ENCODE assay signal across 21 cellular contexts in the genomic region with DNA sequence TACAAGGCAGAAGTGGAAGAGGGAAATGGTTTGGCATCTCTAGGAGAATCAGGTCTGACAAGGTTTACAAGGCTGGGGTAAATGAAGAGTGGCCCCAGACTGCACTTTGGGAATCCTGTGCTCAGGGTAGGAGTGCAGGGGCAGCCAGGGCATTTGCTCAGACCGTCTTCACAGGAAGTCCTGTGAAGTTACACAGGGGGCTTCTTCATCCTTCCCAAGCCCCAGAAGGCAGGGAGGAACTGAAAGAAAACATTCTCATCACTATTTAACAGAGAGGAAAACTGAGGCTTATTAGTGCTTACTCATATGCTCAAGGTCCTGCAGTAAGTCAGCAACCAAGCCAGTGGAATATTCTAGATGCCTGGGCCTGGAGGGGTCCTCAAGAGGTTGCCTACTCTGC.
DNase-seq lines count a peak whose midpoint lies in the region; ATAC-seq and TF ChIP-seq lines count a peak whose summit lies in the region.
"Had no signal": no experiment of that assay in that cellular context is flagged by ENCODE, and none has a peak within 500 bp of the region (broad histone marks: within the 10 kb centered on the region; RNA-seq: fewer than 3 reads in every experiment).

No MANE protein-coding gene starts in this region.

- POLR2A ChIA-PET in activated CD4-positive, alpha-beta T cell treated with anti-CD3 and anti-CD28 coated beads for 36 hours (lab: Charles Lee), result no interaction called here

- 92% methylated on average over 1 of the region's 1 CpG for WGBS in esophagus muscularis mucosa

- ATAC-seq in activated CD8-positive, alpha-beta memory T cell treated with anti-CD3 and anti-CD28 coated beads, Interleukin-2, amount 10 ng/mL, durations not matched to agents 7 days and 5 days, result no peak
- ATAC-seq in activated CD4-positive, alpha-beta T cell treated with anti-CD3 and anti-CD28 coated beads for 36 hours, result no peak
- ATAC-seq: GM23338 had no signal

- H3K4me2 ChIP-seq in KMS-11, result peak overlapping the region; percentile 80
- H3K4me2 ChIP-seq: GM23338 had no signal

- H3K9me3 ChIP-seq in esophagus muscularis mucosa, result no peaks in the 10 kb centered on the region
- H3K9me3 ChIP-seq: BE2C; BLaER1 treated with 17β-estradiol and CSF1 and Interleukin-3, amounts not matched to agents 10 nM and 100 nM had no signal

- H3K4me1 ChIP-seq in KMS-11 (ENCODE audit: low read depth, poor library complexity, severe bottlenecking) (peaks cover 45% of the 10 kb centered on the region), esophagus muscularis mucosa (peaks cover 0 to 5% (median 0%) of the 10 kb centered on the region in 4 donors)

- TF ChIP-seq CTCF in KMS-11 (conservative IDR thresholded peaks at IDR 0.05; ENCODE audit: low read depth, low read length), result no peak
- TF ChIP-seq CTCF in esophagus muscularis mucosa (IDR thresholded peaks at IDR 0.05), result no peak

- H3K9me3 Mint-ChIP-seq in activated CD8-positive, alpha-beta memory T cell treated with anti-CD3 and anti-CD28 coated beads, Interleukin-2, amount 10 ng/mL, durations not matched to agents 7 days and 5 days (ENCODE audit: low read depth), result no peaks in the 10 kb centered on the region
- no peaks in the 10 kb centered on the region for H3K9me3 Mint-ChIP-seq in activated CD4-positive, alpha-beta T cell treated with anti-CD3 and anti-CD28 coated beads for 36 hours (ENCODE audit: low read depth)
- H3K9me3 Mint-ChIP-seq: CD14-positive monocyte, GM23338 had no signal

- no peak overlapping the region for H3K4me3 Mint-ChIP-seq in activated CD8-positive, alpha-beta memory T cell treated with anti-CD3 and anti-CD28 coated beads, Interleukin-2, amount 10 ng/mL, durations not matched to agents 7 days and 5 days
- H3K4me3 Mint-ChIP-seq in activated CD4-positive, alpha-beta T cell treated with anti-CD3 and anti-CD28 coated beads for 36 hours, result no peak overlapping the region
- H3K4me3 Mint-ChIP-seq: CD14-positive monocyte; CD4-positive, alpha-beta memory T cell; GM23338 had no signal

- CTCF ChIA-PET in activated CD8-positive, alpha-beta memory T cell treated with anti-CD3 and anti-CD28 coated beads, Interleukin-2, amount 10 ng/mL, durations not matched to agents 7 days and 5 days (lab: Charles Lee), result interaction anchor here (1.1 kb wide), 1 partner anchor 175 kb away, joined by 3 read pairs; no protein-coding TSS in a partner anchor
- CTCF ChIA-PET in activated CD4-positive, alpha-beta T cell treated with anti-CD3 and anti-CD28 coated beads for 36 hours (lab: Charles Lee), result no interaction called here

- H3K4me3 ChIP-seq in KMS-11 (IDR thresholded peaks at IDR 0.05; ENCODE audit: insufficient read depth, low read depth, low read length), result no peak overlapping the region
- no peak overlapping the region for H3K4me3 ChIP-seq in esophagus muscularis mucosa
- H3K4me3 ChIP-seq: BLaER1 treated with 17β-estradiol and CSF1 and Interleukin-3, amounts not matched to agents 10 nM and 100 nM; GM23338 had no signal

- no peak overlapping the region for H2AFZ ChIP-seq in KMS-11 (ENCODE audit: low read depth)
- H2AFZ ChIP-seq: GM23338 had no signal

- no peak for TF ChIP-seq EP300 in esophagus muscularis mucosa (IDR thresholded peaks at IDR 0.05)

- H3K9ac ChIP-seq in KMS-11, result no peak overlapping the region
- H3K9ac ChIP-seq: BLaER1 treated with 17β-estradiol and CSF1 and Interleukin-3, amounts not matched to agents 10 nM and 100 nM had no signal

- H3K27me3 ChIP-seq in KMS-11 (ENCODE audit: insufficient read depth, low read depth), result no peaks in the 10 kb centered on the region
- no peaks in the 10 kb centered on the region for H3K27me3 ChIP-seq in esophagus muscularis mucosa
- H3K27me3 ChIP-seq: BE2C; BLaER1 treated with 17β-estradiol and CSF1 and Interleukin-3, amounts not matched to agents 10 nM and 100 nM had no signal

- peaks cover 2% of the 10 kb centered on the region for H3K27me3 Mint-ChIP-seq in activated CD8-positive, alpha-beta memory T cell treated with anti-CD3 and anti-CD28 coated beads, Interleukin-2, amount 10 ng/mL, durations not matched to agents 7 days and 5 days
- no peaks in the 10 kb centered on the region for H3K27me3 Mint-ChIP-seq in activated CD4-positive, alpha-beta T cell treated with anti-CD3 and anti-CD28 coated beads for 36 hours

- no peak for TF ChIP-seq POLR2A in esophagus muscularis mucosa (IDR thresholded peaks at IDR 0.05; ENCODE audit: low read depth)

- H3K27ac Mint-ChIP-seq in activated CD8-positive, alpha-beta memory T cell treated with anti-CD3 and anti-CD28 coated beads, Interleukin-2, amount 10 ng/mL, durations not matched to agents 7 days and 5 days, result no peak overlapping the region
- H3K27ac Mint-ChIP-seq in activated CD4-positive, alpha-beta T cell treated with anti-CD3 and anti-CD28 coated beads for 36 hours, result no peak overlapping the region
- H3K27ac Mint-ChIP-seq: GM23338 had no signal

- no peaks in the 10 kb centered on the region for H3K4me1 Mint-ChIP-seq in activated CD8-positive, alpha-beta memory T cell treated with anti-CD3 and anti-CD28 coated beads, Interleukin-2, amount 10 ng/mL, durations not matched to agents 7 days and 5 days
- no peaks in the 10 kb centered on the region for H3K4me1 Mint-ChIP-seq in activated CD4-positive, alpha-beta T cell treated with anti-CD3 and anti-CD28 coated beads for 36 hours
- H3K4me1 Mint-ChIP-seq: CD4-positive, alpha-beta memory T cell; GM23338 had no signal

- no peaks in the 10 kb centered on the region for H3K36me3 Mint-ChIP-seq in activated CD8-positive, alpha-beta memory T cell treated with anti-CD3 and anti-CD28 coated beads, Interleukin-2, amount 10 ng/mL, durations not matched to agents 7 days and 5 days
- H3K36me3 Mint-ChIP-seq in activated CD4-positive, alpha-beta T cell treated with anti-CD3 and anti-CD28 coated beads for 36 hours (ENCODE audit: low read depth), result no peaks in the 10 kb centered on the region
- H3K36me3 Mint-ChIP-seq: CD14-positive monocyte; CD4-positive, alpha-beta memory T cell had no signal

- peak; percentile 22 for DNase-seq in activated CD8-positive, alpha-beta memory T cell treated with anti-CD3 and anti-CD28 coated beads, Interleukin-2, amount 10 ng/mL, durations not matched to agents 7 days and 5 days
- DNase-seq in activated CD8-positive, alpha-beta memory T cell treated with anti-CD3 and anti-CD28 coated beads for 24 hours, result no peak
- peak; percentile 4 for DNase-seq in AG20443 (ENCODE audit: low spot score)
- peak; percentile 87 for DNase-seq in esophagus muscularis mucosa (ENCODE audit: extremely low spot score)
- no peak for DNase-seq in activated CD4-positive, alpha-beta T cell treated with anti-CD3 and anti-CD28 coated beads for 36 hours
- DNase-seq in HK-2 (ENCODE audit: unreplicated experiment), result no peak
- no peak for DNase-seq in GOT3 (lab: John Stamatoyannopoulos, UW)
- DNase-seq: AML-193; BE2C; Calu3; CD4-positive, alpha-beta memory T cell; COR-L47; DMS53; DMS79 treated with DMSO at 0.1 percent for 48 hours; GF-D8; HCEC 1CT had no signal

- peaks cover 6% of the 10 kb centered on the region; the same call in 1 of the 2 replicates for H3K79me2 ChIP-seq in KMS-11 (ENCODE audit: insufficient read depth, low read depth)

- H3K27ac ChIP-seq in KMS-11 (no peak overlapping the region; the same call in 1 of the 2 replicates), esophagus muscularis mucosa (replicated peaks in 1 of 4) (no peak overlapping the region)
- H3K27ac ChIP-seq: 22Rv1; BLaER1 treated with 17β-estradiol and CSF1 and Interleukin-3, amounts not matched to agents 10 nM and 100 nM had no signal

- H3K36me3 ChIP-seq in KMS-11 (ENCODE audit: insufficient read depth) (no peaks in the 10 kb centered on the region), esophagus muscularis mucosa (no peaks in the 10 kb centered on the region)
- H3K36me3 ChIP-seq: BE2C; BLaER1 treated with 17β-estradiol and CSF1 and Interleukin-3, amounts not matched to agents 10 nM and 100 nM had no signal

- 0 out of 2 replicates have a peak, but pooled peaks cover 11% of the 10 kb centered on the region for H4K20me1 ChIP-seq in KMS-11 (ENCODE audit: insufficient read depth)
- H4K20me1 ChIP-seq: BLaER1 treated with 17β-estradiol and CSF1 and Interleukin-3, amounts not matched to agents 10 nM and 100 nM had no signal

- intact Hi-C loops in esophagus muscularis mucosa (cut with DNase I), result no loop called here
- intact Hi-C loops in activated CD4-positive, alpha-beta T cell treated with anti-CD3 and anti-CD28 coated beads for 36 hours (cut with DNase I, micrococcal nuclease), result loop anchor here in 1 of 2 experiments (10.0 kb wide), 1 partner anchor 118 kb away; no protein-coding TSS in a partner anchor

Comparison
In these comparisons a context has a peak if more than half of its experiments do, and no peak if none do; other contexts are left out.
1. DNase-seq: peak in activated CD8-positive, alpha-beta memory T cell treated with anti-CD3 and anti-CD28 coated beads, Interleukin-2, amount 10 ng/mL, durations not matched to agents 7 days and 5 days (single experiment), AG20443 (single experiment) and esophagus muscularis mucosa (single experiment); none in activated CD8-positive, alpha-beta memory T cell treated with anti-CD3 and anti-CD28 coated beads for 24 hours (single experiment), activated CD4-positive, alpha-beta T cell treated with anti-CD3 and anti-CD28 coated beads for 36 hours (single experiment), HK-2 (single experiment) and GOT3 (single experiment).